32 cellular contexts compared by ENCODE assay signal in the genomic region with DNA sequence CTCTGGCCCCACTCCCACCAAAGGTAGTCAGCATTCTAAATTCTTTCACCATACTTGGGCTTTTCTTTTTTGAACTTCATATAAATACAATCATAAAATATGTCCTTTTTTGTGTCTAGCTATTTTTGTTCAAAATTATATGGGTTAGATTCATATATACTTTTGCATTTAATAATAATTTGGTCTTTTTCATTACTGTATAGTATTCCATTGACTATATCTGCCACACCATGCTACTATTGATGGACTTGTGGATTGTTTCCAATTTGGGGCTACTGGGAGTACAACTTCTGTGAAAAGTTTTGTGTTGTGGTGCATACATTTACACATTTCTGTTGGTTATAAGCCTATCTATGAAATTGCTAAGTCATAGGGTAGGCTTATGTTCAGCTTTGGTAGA.
"Had no signal": no experiment of that assay in that cellular context is flagged by ENCODE, and none has a peak within 500 bp of the region (broad histone marks: within the 10 kb centered on the region; RNA-seq: fewer than 3 reads in every experiment).

No MANE protein-coding gene starts in this region.

- DNase-seq: activated effector memory CD4-positive, alpha-beta T cell treated with anti-CD3 and anti-CD28 coated beads, Interleukin-2, amount 50 U/mL, for 16 hours; activated effector memory CD4-positive, alpha-beta T cell treated with Interleukin-2 at 50 U/mL for 16 hours; activated gamma-delta T cell; activated gamma-delta T cell treated with Interleukin-2 at 50 U/mL for 16 hours; activated naive CD4-positive, alpha-beta T cell; activated naive CD4-positive, alpha-beta T cell treated with anti-CD3 and anti-CD28 coated beads for 36 hours; activated naive CD4-positive, alpha-beta T cell treated with anti-CD3 and anti-CD28 coated beads, Interleukin-2, amount 10 ng/mL, durations not matched to agents 7 days and 5 days; activated naive CD4-positive, alpha-beta T cell treated with anti-CD3 and anti-CD28 coated beads, Interleukin-2, amount 50 U/mL, for 16 hours; activated naive CD4-positive, alpha-beta T cell treated with Interleukin-2 at 50 U/mL for 16 hours; activated naive CD8-positive, alpha-beta T cell treated with anti-CD3 and anti-CD28 coated beads for 36 hours; activated naive CD8-positive, alpha-beta T cell treated with anti-CD3 and anti-CD28 coated beads, Interleukin-2, amount 10 ng/mL, durations not matched to agents 7 days and 5 days; activated naive CD8-positive, alpha-beta T cell treated with anti-CD3 and anti-CD28 coated beads, Interleukin-2, amount 50 U/mL, for 24 hours; activated T-cell treated with anti-CD3 and anti-CD28 coated beads, Interleukin-2, amount 50 U/mL, for 4 hours; activated T-cell treated with anti-CD3 and anti-CD28 coated beads, Interleukin-2, amount 50 U/mL, for 48 hours; activated T-cell treated with anti-CD3 and anti-CD28 coated beads, Interleukin-2, amount 50 U/mL, for 72 hours; adrenal gland; amniotic stem cell; amygdala; anterior cingulate cortex; aorta; body of pancreas; brain microvascular endothelial cell; caudate nucleus; central memory CD4-positive, alpha-beta T cell; cerebellar nuclear complex had no signal

- H3K36me3 ChIP-seq: adrenal gland, ascending aorta, brain microvascular endothelial cell, breast epithelium, cardiac muscle cell had no signal

- H3K4me1 ChIP-seq: adrenal gland, ascending aorta had no signal

- H3K27me3 ChIP-seq: adrenal gland, ascending aorta, body of pancreas, brain microvascular endothelial cell, breast epithelium, cardiac muscle cell had no signal

- H3K27ac ChIP-seq: adrenal gland, ascending aorta, body of pancreas, brain microvascular endothelial cell, breast epithelium, cardiac muscle cell had no signal

- H3K9me3 ChIP-seq: adrenal gland, ascending aorta, body of pancreas, breast epithelium had no signal

- H3K4me3 ChIP-seq: adrenal gland, ascending aorta, body of pancreas, breast epithelium, cardiac muscle cell had no signal

- ATAC-seq: activated naive CD4-positive, alpha-beta T cell treated with anti-CD3 and anti-CD28 coated beads, Interleukin-2, amount 50 U/mL, for 72 hours; activated naive CD8-positive, alpha-beta T cell treated with anti-CD3 and anti-CD28 coated beads, Interleukin-2, amount 50 U/mL, for 24 hours; activated T-cell treated with anti-CD3 and anti-CD28 coated beads, Interleukin-2, amount 50 U/mL, for 4 hours; activated T-cell treated with anti-CD3 and anti-CD28 coated beads, Interleukin-2, amount 50 U/mL, for 72 hours; activated T-helper 17 cell treated with anti-CD3 and anti-CD28 coated beads, Interleukin-2, amount 50 U/mL, for 72 hours; body of pancreas had no signal

- FAIRE-seq: astrocyte, bronchial epithelial cell had no signal
